In the genomic region with DNA sequence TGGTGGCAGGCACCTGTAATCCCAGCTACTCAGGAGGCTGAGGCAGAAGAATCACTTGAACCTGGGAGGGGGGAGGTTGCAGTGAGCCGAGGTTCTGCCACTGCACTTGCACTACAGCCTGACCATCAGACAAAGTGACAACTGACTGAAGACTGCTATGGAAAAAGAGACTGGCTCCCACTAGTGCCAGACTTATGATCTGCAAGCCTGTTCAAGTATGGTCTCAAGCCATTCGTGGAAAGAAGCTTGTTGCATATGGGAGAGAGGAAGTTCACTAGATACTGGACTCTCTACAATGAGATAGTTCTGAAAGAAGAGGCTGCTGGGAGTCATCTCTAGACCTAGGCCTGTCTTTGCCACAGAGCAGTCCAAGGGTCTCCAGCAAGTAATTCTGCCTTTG, we compare ENCODE assay signal across 8 cellular contexts. TPM values are rescaled to one million over a fixed set of nuclear protein-coding genes. Genes with fewer than 3 reads are reported as not detected.
DNase-seq lines count a peak whose midpoint lies in the region; ATAC-seq, FAIRE-seq and TF ChIP-seq lines count a peak whose summit lies in the region.

No MANE protein-coding gene starts in this region.

- CTCF ChIA-PET in PC-3 (lab: Charles Lee) (interaction anchor here (0.5 kb wide), 1 partner anchor 686 kb away, joined by 3 read pairs; no protein-coding TSS in a partner anchor), endothelial cell of umbilical vein (lab: Charles Lee) (interaction anchor here (0.6 to 2.0 kb wide), 11 partner anchors 10 to 421 kb away, joined by 3 to 9 read pairs (median 5); partner anchors contain the start of gene CASP8AP2)

- 50 to 58% (median 56%) methylated on average over 2 of the region's 2 CpGs for WGBS in ovary, 3 donors

- H3K27me3 ChIP-seq in PC-3 (ENCODE audit: low read length): no peaks in the 10 kb centered on the region
- no peaks in the 10 kb centered on the region for H3K27me3 ChIP-seq in endothelial cell of umbilical vein (ENCODE audit: control insufficient read depth in 2 of 2, insufficient read depth in 2 of 2, low read length in 2 of 2)
- H3K27me3 ChIP-seq in neural cell (ENCODE audit: insufficient read depth, low read depth, low read length): no peaks in the 10 kb centered on the region
- H3K27me3 ChIP-seq in ovary: no peaks in the 10 kb centered on the region

- DNase-seq in D341Med (ENCODE audit: low spot score): peak; percentile 58
- peak; percentile 44 for DNase-seq in PC-3
- DNase-seq in endothelial cell of umbilical vein (ENCODE audit: low read depth, low spot score): peak; percentile 46
- DNase-seq in ovary: no peak

- peaks cover 18% of the 10 kb centered on the region for H3K36me3 ChIP-seq in PC-3 (ENCODE audit: low read depth, low read length)
- peaks cover 5 to 6% of the 10 kb centered on the region in 2 experiments for H3K36me3 ChIP-seq in endothelial cell of umbilical vein (ENCODE audit: control insufficient read depth in 2 of 2, extremely low read depth in 1 of 2, insufficient read depth in 2 of 2, low read length in 2 of 2)
- no peaks in the 10 kb centered on the region for H3K36me3 ChIP-seq in neural cell (ENCODE audit: insufficient read depth, low read length)
- H3K36me3 ChIP-seq in ovary: no peaks in the 10 kb centered on the region

- H3K27ac ChIP-seq in PC-3 (ENCODE audit: low read length) (no peak overlapping the region), endothelial cell of umbilical vein (ENCODE audit: insufficient read depth, low read depth, low read length) (no peak overlapping the region), neural cell (ENCODE audit: low read length) (no peak overlapping the region), ovary (no peak overlapping the region)

- TF ChIP-seq EP300 in neural cell (conservative IDR thresholded peaks at IDR 0.05; ENCODE audit: poor library complexity, severe bottlenecking) (no peak), ovary (IDR thresholded peaks at IDR 0.05) (no peak)

- H3K4me3 ChIP-seq in PC-3 (ENCODE audit: low read length) (no peak overlapping the region), endothelial cell of umbilical vein (replicated peaks in 1 of 3; ENCODE audit: insufficient read depth in 1 of 3, low read depth in 1 of 3, low read length in 3 of 3) (no peak overlapping the region), neural cell (ENCODE audit: low read length) (no peak overlapping the region), ovary (no peak overlapping the region)

- no peak overlapping the region for H3K9ac ChIP-seq in PC-3 (ENCODE audit: low read length)
- no peak overlapping the region for H3K9ac ChIP-seq in endothelial cell of umbilical vein (replicated peaks; ENCODE audit: extremely low read depth, insufficient read depth, low read length)
- H3K9ac ChIP-seq in neural cell (ENCODE audit: low read length): no peak overlapping the region

- no peak for FAIRE-seq in endothelial cell of umbilical vein (lab: Jason Lieb, UNC)

- H3K79me2 ChIP-seq in PC-3 (ENCODE audit: low read length): 0 out of 2 replicates have a peak, but pooled peaks cover 3% of the 10 kb centered on the region
- H3K79me2 ChIP-seq in endothelial cell of umbilical vein (ENCODE audit: control insufficient read depth, insufficient read depth, low read length): peaks cover 2% of the 10 kb centered on the region
- H3K79me2 ChIP-seq in neural cell (replicated peaks; ENCODE audit: insufficient read depth, low read length): no peaks in the 10 kb centered on the region

- no peaks in the 10 kb centered on the region for H3K4me1 ChIP-seq in PC-3 (ENCODE audit: insufficient read depth, low read length)
- H3K4me1 ChIP-seq in endothelial cell of umbilical vein (ENCODE audit: control insufficient read depth, extremely low read depth, insufficient read depth, low read length): no peaks in the 10 kb centered on the region
- peaks cover 1% of the 10 kb centered on the region for H3K4me1 ChIP-seq in ovary (ENCODE audit: insufficient read depth)

- dilution Hi-C loops in endothelial cell of umbilical vein (cut with MboI; ENCODE audit: extremely low pct_ligation_motif_present, low sequenced_read_pairs): no loop called here

- peak; percentile 52 for TF ChIP-seq CTCF in PC-3 (conservative IDR thresholded peaks at IDR 0.05; ENCODE audit: low read depth, low read length)
- TF ChIP-seq CTCF in endothelial cell of umbilical vein (IDR thresholded peaks at IDR 0.05; ENCODE audit: extremely low read depth in 1 of 2, insufficient read depth in 1 of 2, low read depth in 1 of 2, low read length in 2 of 2): peak; percentile 38 to 71
- TF ChIP-seq CTCF in neural cell (IDR thresholded peaks at IDR 0.05; ENCODE audit: poor library complexity, severe bottlenecking): peak; percentile 51
- TF ChIP-seq CTCF in ovary (IDR thresholded peaks at IDR 0.05): no peak

- no peaks in the 10 kb centered on the region for H3K9me3 ChIP-seq in PC-3 (ENCODE audit: low read length)
- no peaks in the 10 kb centered on the region for H3K9me3 ChIP-seq in endothelial cell of umbilical vein (replicated peaks; ENCODE audit: control insufficient read depth, insufficient read depth, low read length)
- no peaks in the 10 kb centered on the region for H3K9me3 ChIP-seq in neural cell (ENCODE audit: low read length)
- H3K9me3 ChIP-seq in ovary: no peaks in the 10 kb centered on the region

- BruUV-seq in PC-3 (replicated peaks; lab: Mats Ljungman, UMichigan) (no TSS peak), endothelial cell of umbilical vein (replicated peaks; lab: Mats Ljungman, UMichigan) (no TSS peak)

- H3K9me2 ChIP-seq in PC-3 (replicated peaks; ENCODE audit: low read length) (no peaks in the 10 kb centered on the region), neural cell (ENCODE audit: insufficient read depth, low read length) (no peaks in the 10 kb centered on the region)

- TF ChIP-seq POLR2A in endothelial cell of umbilical vein (IDR thresholded peaks at IDR 0.05; ENCODE audit: low read depth, low read length) (no peak), ovary (IDR thresholded peaks at IDR 0.05) (no peak)

- intact Hi-C loops in PC-3 (cut with micrococcal nuclease): no loop called here
- intact Hi-C loops in endothelial cell of umbilical vein (cut with micrococcal nuclease): no loop called here
- intact Hi-C loops in ovary (cut with DNase I): no loop called here

- peak; percentile 25 for TF ChIP-seq RAD21 in neural cell (conservative IDR thresholded peaks at IDR 0.05)

- no peaks in the 10 kb centered on the region for H3K9me1 ChIP-seq in endothelial cell of umbilical vein (replicated peaks; ENCODE audit: control insufficient read depth, extremely low read depth, insufficient read depth, low read length)

- POLR2A ChIA-PET in PC-3 (lab: Charles Lee; ENCODE audit: unreplicated experiment): no interaction called here
- POLR2A ChIA-PET in endothelial cell of umbilical vein (lab: Charles Lee): no interaction called here

- H2AFZ ChIP-seq in PC-3 (ENCODE audit: low read length) (no peak overlapping the region), endothelial cell of umbilical vein (ENCODE audit: low read depth, low read length) (no peak overlapping the region), neural cell (ENCODE audit: low read depth, low read length) (no peak overlapping the region)

- H4K20me1 ChIP-seq in PC-3 (ENCODE audit: low read length) (no peaks in the 10 kb centered on the region), endothelial cell of umbilical vein (replicated peaks; ENCODE audit: control insufficient read depth, extremely low read depth, insufficient read depth, low read length) (no peaks in the 10 kb centered on the region), neural cell (ENCODE audit: insufficient read depth) (no peaks in the 10 kb centered on the region)

- ATAC-seq in GM18867 (IDR thresholded peaks at IDR 0.05; ENCODE audit: unreplicated experiment) (peak; percentile 89), HG03280 (IDR thresholded peaks at IDR 0.05; ENCODE audit: unreplicated experiment) (peak; percentile 76), PC-3 (peak; percentile 70), HG03097 (IDR thresholded peaks at IDR 0.05; ENCODE audit: low FRiP score, unreplicated experiment) (no peak)

- H3F3A ChIP-seq in PC-3 (ENCODE audit: low read length, unreplicated experiment): no peaks in the 10 kb centered on the region
- no peaks in the 10 kb centered on the region for H3F3A ChIP-seq in neural cell (ENCODE audit: insufficient read depth, low read length, poor library complexity, severe bottlenecking)

- H3K4me2 ChIP-seq in PC-3 (ENCODE audit: low read length) (no peak overlapping the region), endothelial cell of umbilical vein (ENCODE audit: insufficient read depth, low read length) (no peak overlapping the region), neural cell (ENCODE audit: low read length) (no peak overlapping the region)

TF ChIP-seq in endothelial cell of umbilical vein, 7 proteins besides CTCF, POLR2A, EP300 and RAD21 (continues in another document):
- no peak for TF ChIP-seq POLR2AphosphoS5 (IDR thresholded peaks at IDR 0.05; ENCODE audit: insufficient read depth, low read depth, low read length)

RNA-seq across cellular contexts. Expression of gene MDN1, which starts 26.7 kb away (rescaled TPM):
- total RNA-seq in PC-3 (2014; rRNA removed): 17.6 and 20.5 TPM in 2 replicates
- 35.1 and 39.6 TPM in 2 replicates for total RNA-seq in endothelial cell of umbilical vein
- polyA plus RNA-seq in endothelial cell of umbilical vein: 7.6 and 9.2 TPM in 2 replicates
- polyA plus RNA-seq in endothelial cell of umbilical vein (2011; cell fraction: cytosol; rRNA removed): 11.7 and 12.1 TPM in 2 replicates
- polyA plus RNA-seq in endothelial cell of umbilical vein (2011; cell fraction: nucleus; rRNA removed): 44.9 and 46.1 TPM in 2 replicates
- 18.5 and 23.1 TPM in 2 replicates for polyA plus RNA-seq in endothelial cell of umbilical vein (2012)
- 28.5 and 29.0 TPM in 2 replicates for polyA minus RNA-seq in endothelial cell of umbilical vein
- polyA minus RNA-seq in endothelial cell of umbilical vein (2011; cell fraction: cytosol; rRNA and poly(A)+ RNA removed): 16.4 TPM
- polyA minus RNA-seq in endothelial cell of umbilical vein (2011; cell fraction: nucleus; rRNA and poly(A)+ RNA removed): 35.4 and 52.7 TPM in 2 replicates
- 17.8 and 22.5 TPM in 2 replicates for polyA plus RNA-seq in neural cell
- 28.5 and 29.3 TPM in 2 replicates for polyA minus RNA-seq in neural cell
- 10 to 100 TPM; 20.7 to 51.5 (median 35.9) TPM for total RNA-seq in ovary
- polyA plus RNA-seq in ovary: 10 to 100 TPM; 11.9 to 24.4 TPM

RNA-seq across cellular contexts. Expression of gene CASP8AP2, which starts 36.8 kb away (rescaled TPM):
- total RNA-seq in PC-3 (2014; rRNA removed) (6.6 and 7.8 TPM in 2 replicates), endothelial cell of umbilical vein (20.2 and 22.0 TPM in 2 replicates), ovary (10 to 100 TPM in 6 of 7 donors, 1 to 10 TPM in 1; 9.0 to 18.1 (median 16.2) TPM)
- polyA plus RNA-seq in endothelial cell of umbilical vein (3.4 and 4.7 TPM in 2 replicates), neural cell (13.3 and 16.8 TPM in 2 replicates), ovary (1 to 10 TPM; 5.2 to 7.7 TPM)
- 4.5 and 5.0 TPM in 2 replicates for polyA plus RNA-seq in endothelial cell of umbilical vein (2011; cell fraction: cytosol; rRNA removed)
- 17.6 and 23.7 TPM in 2 replicates for polyA plus RNA-seq in endothelial cell of umbilical vein (2011; cell fraction: nucleus; rRNA removed)
- 8.3 and 10.6 TPM in 2 replicates for polyA plus RNA-seq in endothelial cell of umbilical vein (2012)
- polyA minus RNA-seq in endothelial cell of umbilical vein (19.0 and 21.0 TPM in 2 replicates), neural cell (55.0 and 68.3 TPM in 2 replicates)
- 18.6 TPM for polyA minus RNA-seq in endothelial cell of umbilical vein (2011; cell fraction: cytosol; rRNA and poly(A)+ RNA removed)
- polyA minus RNA-seq in endothelial cell of umbilical vein (2011; cell fraction: nucleus; rRNA and poly(A)+ RNA removed): 20.1 and 34.3 TPM in 2 replicates

Comparison
In these comparisons a context has a peak if more than half of its experiments do, and no peak if none do; other contexts are left out.
1. DNase-seq: peak in D341Med (single experiment), PC-3 (single experiment) and endothelial cell of umbilical vein (single experiment); none in ovary (0 of 5).
2. CTCF ChIP-seq: peak in PC-3 (single experiment), endothelial cell of umbilical vein (2 of 2) and neural cell (single experiment); none in ovary (0 of 3).